ENCODE assay signal across 20 cellular contexts in genomic region chr5:144083185-144083584, GRCh38.
"Had no signal": no experiment of that assay in that cellular context is flagged by ENCODE, and none has a peak within 500 bp of the region (broad histone marks: within the 10 kb centered on the region; RNA-seq: fewer than 3 reads in every experiment).

No MANE protein-coding gene starts in this region.

- H3K27me3 ChIP-seq: dorsolateral prefrontal cortex, esophagus muscularis mucosa, foreskin keratinocyte, gastroesophageal sphincter, heart left ventricle, hepatocyte, left lung had no signal

- H3K27ac Mint-ChIP-seq: immature natural killer cell, mesothelial cell of epicardium, naive B cell had no signal

- H3K36me3 ChIP-seq: esophagus muscularis mucosa, gastroesophageal sphincter, heart left ventricle, left lung, lower lobe of right lung had no signal

- H3K4me3 ChIP-seq: coronary artery, dorsolateral prefrontal cortex, esophagus muscularis mucosa, gastroesophageal sphincter, heart left ventricle, hepatocyte, left lung, lower lobe of right lung, mucosa of descending colon had no signal

- H2AFZ ChIP-seq: hepatocyte had no signal

- H3K27ac ChIP-seq: coronary artery, dorsolateral prefrontal cortex, esophagus muscularis mucosa, foreskin keratinocyte, gastroesophageal sphincter, heart left ventricle, hepatocyte, left lung, lower lobe of right lung had no signal

- H3K4me3 Mint-ChIP-seq: immature natural killer cell, mesothelial cell of epicardium, naive B cell had no signal

- H3K4me1 Mint-ChIP-seq: immature natural killer cell, naive B cell had no signal

- H3K36me3 Mint-ChIP-seq: naive B cell had no signal

- H3K4me2 ChIP-seq: hepatocyte had no signal

- DNase-seq: dermis blood vessel endothelial cell; dorsolateral prefrontal cortex; effector CD4-positive, alpha-beta T cell; effector memory CD4-positive, alpha-beta T cell; foreskin keratinocyte; heart left ventricle; hypothalamus; immature natural killer cell; left cardiac atrium; left lung; left ventricle myocardium superior; lower lobe of right lung; mesenchymal stem cell; mucosa of descending colon; naive B cell had no signal

- H3K4me1 ChIP-seq: esophagus muscularis mucosa, gastroesophageal sphincter, left lung, lower lobe of right lung had no signal

- ATAC-seq: foreskin keratinocyte, gastroesophageal sphincter, heart left ventricle, left cardiac atrium, left lung, left ventricle myocardium superior, lower lobe of right lung, mucosa of descending colon had no signal
